8 cellular contexts compared by ENCODE assay signal in the genomic region with DNA sequence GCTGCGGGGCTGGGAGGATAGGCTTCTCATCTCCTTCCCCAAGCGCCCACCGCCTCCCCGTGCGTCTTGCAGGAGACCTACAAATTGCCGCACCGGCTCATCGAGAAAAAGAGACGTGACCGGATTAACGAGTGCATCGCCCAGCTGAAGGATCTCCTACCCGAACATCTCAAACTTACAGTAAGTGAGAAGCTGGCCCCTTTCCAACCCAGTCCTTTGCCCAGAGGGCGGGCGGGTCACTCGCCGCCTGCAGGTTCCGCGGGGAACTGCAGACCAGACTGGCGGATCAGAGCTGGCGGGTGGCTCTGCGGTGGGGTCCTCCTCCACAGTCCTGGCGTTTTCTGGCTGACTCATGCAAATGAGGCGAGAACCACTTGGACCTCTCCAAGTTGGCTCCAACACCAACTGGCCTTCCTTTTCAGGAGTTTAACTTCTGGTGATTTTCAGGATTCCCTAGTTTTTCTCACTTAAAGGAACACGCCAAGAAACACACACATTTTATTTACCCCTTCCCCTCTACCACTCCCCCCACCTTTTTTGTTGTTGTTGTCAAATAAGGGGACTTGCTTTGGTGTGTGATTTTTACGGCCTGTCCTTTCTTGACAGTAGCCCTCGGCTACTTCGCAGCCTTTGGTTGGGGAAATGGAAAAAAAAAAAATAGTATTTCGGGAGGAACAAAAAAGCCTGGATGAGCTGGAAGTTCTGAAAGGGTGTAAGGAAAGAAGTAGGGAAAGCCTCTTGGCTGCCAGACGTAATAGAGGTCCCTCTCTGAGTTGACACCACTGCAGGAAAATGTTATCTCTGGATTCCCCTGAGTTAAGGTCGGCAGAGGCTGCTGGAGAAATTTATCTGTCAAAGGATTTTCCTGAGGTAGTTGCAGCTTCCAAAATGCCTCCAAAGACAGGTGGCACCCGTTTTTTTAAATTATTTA. TPM values are rescaled to one million over a fixed set of nuclear protein-coding genes. Genes with fewer than 3 reads are reported as not detected.
DNase-seq lines count a peak whose midpoint lies in the region; ATAC-seq and TF ChIP-seq lines count a peak whose summit lies in the region.

No MANE protein-coding gene starts in this region.

- POLR2A ChIA-PET in BJ (lab: Charles Lee), result interaction anchor here (0.6 kb wide), 1 partner anchor 139 kb away, joined by 3 read pairs; no protein-coding TSS in a partner anchor

- DNase-seq in BJ (ENCODE audit: low read depth), result peak; percentile 76
- DNase-seq in MG63, result peak; percentile 90
- DNase-seq in T-helper 1 cell, result peak; percentile 70 to 90 (median 84)
- peak; percentile 92 for DNase-seq in amniotic epithelial cell (ENCODE audit: low read depth)
- DNase-seq in left cardiac atrium, result peak; percentile 95
- DNase-seq in progenitor cell of endocrine pancreas (ENCODE audit: low spot score, unreplicated experiment), result peak; percentile 68
- DNase-seq in upper lobe of left lung, result peak; percentile 96 to 97

- no peaks in the 10 kb centered on the region for H3K9me3 Mint-ChIP-seq in progenitor cell of endocrine pancreas (ENCODE audit: low read depth)

- peaks cover 22% of the 10 kb centered on the region for H3K4me1 Mint-ChIP-seq in progenitor cell of endocrine pancreas (ENCODE audit: low read depth)

- H3K27ac Mint-ChIP-seq in progenitor cell of endocrine pancreas, result no peak overlapping the region

- no peaks in the 10 kb centered on the region for H3K9me3 ChIP-seq in MG63
- no peaks in the 10 kb centered on the region for H3K9me3 ChIP-seq in upper lobe of left lung

- TF ChIP-seq EP300 in upper lobe of left lung (IDR thresholded peaks at IDR 0.05), result peak in 2 of 4 donors; percentile 49 to 78

- peak overlapping the region; percentile 69 for H3K4me3 Mint-ChIP-seq in progenitor cell of endocrine pancreas (ENCODE audit: low read depth)

- H3K36me3 ChIP-seq in BJ (ENCODE audit: control insufficient read depth, insufficient read depth, low read length) (peaks cover 8% of the 10 kb centered on the region), MG63 (peaks cover 14% of the 10 kb centered on the region), upper lobe of left lung (peaks cover 0 to 27% (median 10%) of the 10 kb centered on the region in 4 donors)

- H3K36me3 Mint-ChIP-seq in progenitor cell of endocrine pancreas (ENCODE audit: insufficient read depth), result no peaks in the 10 kb centered on the region

- CTCF ChIA-PET in BJ (lab: Yijun Ruan, JAX), result interaction anchor here (0.5 to 13.6 kb wide), 25 partner anchors 9 to 422 kb away, joined by 3 to 121 read pairs (median 6); no protein-coding TSS in a partner anchor

- peak in 2 of 4 donors; percentile 41 to 72 for TF ChIP-seq POLR2A in upper lobe of left lung (IDR thresholded peaks at IDR 0.05)

- TF ChIP-seq CTCF in BJ (IDR thresholded peaks at IDR 0.05; ENCODE audit: insufficient read depth, low read depth, low read length), result peak; percentile 99
- TF ChIP-seq CTCF in progenitor cell of endocrine pancreas (IDR thresholded peaks at IDR 0.05; ENCODE audit: unreplicated experiment), result peak; percentile 77
- TF ChIP-seq CTCF in upper lobe of left lung (IDR thresholded peaks at IDR 0.05), result peak; percentile 96 to 99 (median 98)

- peak overlapping the region; percentile 96 to 100 (median 98) for H3K27ac ChIP-seq in upper lobe of left lung

- H3K4me1 ChIP-seq in upper lobe of left lung, result peaks cover 55 to 75% (median 62%) of the 10 kb centered on the region in 4 donors

- ATAC-seq in GM19463 (IDR thresholded peaks at IDR 0.05; ENCODE audit: unreplicated experiment) (peak; percentile 9), left cardiac atrium (peak; percentile 19 to 21), upper lobe of left lung (ENCODE audit: low FRiP score in 2 of 2) (peak; percentile 57 to 67)

- peaks cover 85% of the 10 kb centered on the region for H3K27me3 Mint-ChIP-seq in progenitor cell of endocrine pancreas

- intact Hi-C loops in left cardiac atrium (cut with DNase I), result loop anchor here (2.0 to 10.0 kb wide), 4 partner anchors 42 to 256 kb away; no protein-coding TSS in a partner anchor

- H3K27me3 ChIP-seq in BJ (ENCODE audit: control insufficient read depth, insufficient read depth, low read length) (no peaks in the 10 kb centered on the region), MG63 (no peaks in the 10 kb centered on the region), upper lobe of left lung (no peaks in the 10 kb centered on the region)

- H3K4me3 ChIP-seq in BJ (ENCODE audit: low read depth, low read length), result peak overlapping the region; percentile 72
- peak overlapping the region; percentile 59 for H3K4me3 ChIP-seq in MG63
- peak overlapping the region; percentile 89 to 95 (median 94) for H3K4me3 ChIP-seq in upper lobe of left lung

- WGBS in upper lobe of left lung, 2 donors, result 9 to 19% methylated on average over 13 to 31 of the region's 32 CpGs

RNA-seq across cellular contexts. Expression of gene BHLHE40, which starts 1.3 kb away (rescaled TPM):
- 15.0 and 18.8 TPM in 2 replicates for polyA plus RNA-seq in BJ (2011; rRNA removed)
- 26.1 and 27.5 TPM in 2 replicates for polyA minus RNA-seq in BJ (2011; rRNA and poly(A)+ RNA removed)
- total RNA-seq in MG63 (2014; rRNA removed; shearing (Covaris generic); ENCODE audit: low replicate concordance), result 2.6 TPM in 2 replicates
- 10 to 100 TPM; 31.1 to 85.6 TPM for total RNA-seq in left cardiac atrium
- total RNA-seq in progenitor cell of endocrine pancreas, result 1.1 and 1.3 TPM in 2 replicates
- total RNA-seq in upper lobe of left lung, result 100 to 1,000 TPM in 1 of 6 donors, 10 to 100 TPM in 5; 58.7 to 129 (median 78.6) TPM

Comparison
In these comparisons a context has a peak if more than half of its experiments do, and no peak if none do; other contexts are left out.
1. Peak in every context shown above with its lines: DNase-seq, ATAC-seq, H3K4me3 ChIP-seq and H3K27ac ChIP-seq.
2. ATAC-seq: peak in every context shown above with its lines; median percentile 62 in upper lobe of left lung; 20 in left cardiac atrium; 9 in GM19463.